12 cellular contexts compared by ENCODE assay signal in the genomic region with DNA sequence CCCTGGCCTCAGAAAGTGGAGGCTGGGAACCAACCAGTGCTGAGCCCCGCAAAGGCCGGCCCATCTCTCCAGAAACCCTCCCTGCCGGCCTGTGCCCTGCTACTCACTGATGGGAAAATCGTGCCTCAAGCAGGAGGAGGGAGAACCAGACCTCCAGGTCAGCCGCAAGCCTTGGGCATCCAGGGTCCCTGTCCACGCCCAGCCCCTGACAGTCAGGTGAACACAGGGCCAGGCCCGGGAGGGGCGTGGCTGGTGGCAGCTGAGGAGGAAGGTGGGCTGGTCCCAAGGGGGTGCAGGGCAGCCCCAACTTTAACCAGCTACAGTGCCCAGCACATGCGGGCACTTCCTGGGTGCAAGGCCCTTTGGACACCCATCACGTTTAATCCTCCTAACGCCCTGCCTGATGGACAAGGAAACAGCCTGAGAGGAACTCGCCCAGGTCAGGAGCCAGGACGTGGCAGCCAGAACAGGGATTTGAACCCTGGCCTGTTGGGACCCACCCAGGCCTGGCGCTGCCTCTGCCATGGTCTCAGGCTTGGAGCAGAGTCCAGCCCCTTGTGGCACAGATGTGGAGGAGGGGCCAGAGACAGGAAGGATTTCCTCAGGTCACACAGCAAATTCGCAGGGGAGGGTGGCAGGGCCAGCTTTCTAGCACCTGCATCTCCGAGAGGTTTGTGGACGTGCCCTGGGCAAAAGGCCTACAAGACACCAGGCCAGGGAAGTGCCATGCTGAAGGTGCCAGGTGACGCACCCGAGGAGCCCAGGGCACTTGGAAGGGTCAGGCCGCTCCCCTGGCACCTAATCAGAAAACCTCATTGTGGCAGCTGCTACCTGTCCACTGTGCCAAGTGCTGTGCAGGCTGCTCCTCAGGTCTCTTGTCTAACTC. TPM values are rescaled to one million over a fixed set of nuclear protein-coding genes. Genes with fewer than 3 reads are reported as not detected.
A peak's percentile ranks its signal among the peaks of the same experiment; 100 is the strongest.
DNase-seq lines count a peak whose midpoint lies in the region; ATAC-seq, FAIRE-seq and TF ChIP-seq lines count a peak whose summit lies in the region.
"Had no signal": no experiment of that assay in that cellular context is flagged by ENCODE, and none has a peak within 500 bp of the region (broad histone marks: within the 10 kb centered on the region; RNA-seq: fewer than 3 reads in every experiment).

No MANE protein-coding gene starts in this region.

- CTCF ChIA-PET in activated B cell treated with CpG ODN at 0.5 μM for 24 hours (lab: Charles Lee): interaction anchor here (1.2 to 22.0 kb wide), 2 partner anchors 15 to 30 kb away, joined by 5 to 369 read pairs; no protein-coding TSS in a partner anchor

- H3K36me3 Mint-ChIP-seq in activated B cell treated with CpG ODN at 0.5 μM for 24 hours (ENCODE audit: low read depth) (peaks cover 4% of the 10 kb centered on the region), GM23338 (ENCODE audit: low read depth) (no peaks in the 10 kb centered on the region)

- POLR2A ChIA-PET in activated B cell treated with CpG ODN at 0.5 μM for 24 hours (lab: Charles Lee): interaction anchor here (0.7 to 8.7 kb wide), 5 partner anchors 14 to 86 kb away, joined by 3 to 89 read pairs (median 6); a partner anchor contains a TSS

- no peaks in the 10 kb centered on the region for H3K9me2 ChIP-seq in GM23338 (ENCODE audit: insufficient read depth)

- peaks cover 13 to 23% of the 10 kb centered on the region in 2 donors for H3K4me1 ChIP-seq in small intestine (ENCODE audit: control insufficient read depth in 2 of 2, insufficient read depth in 1 of 2, low read depth in 1 of 2, low read length in 1 of 2)
- H3K4me1 ChIP-seq in GM23338 (ENCODE audit: insufficient read depth): no peaks in the 10 kb centered on the region; the same call in 1 of the 2 replicates

- no peak for DNase-seq in activated B cell treated with CpG ODN at 0.5 μM for 24 hours
- DNase-seq in left cardiac atrium: peak; percentile 23
- peak; percentile 82 for DNase-seq in small intestine
- no peak for DNase-seq in GM23338 (ENCODE audit: low spot score)
- DNase-seq in cortex of kidney (lab: John Stamatoyannopoulos, UW): no peak
- DNase-seq: DMS79, KBM-7, OCI-M1 had no signal

- H3K27ac Mint-ChIP-seq in activated B cell treated with CpG ODN at 0.5 μM for 24 hours (peak overlapping the region; percentile 46), GM23338 (no peak overlapping the region)

- H3K4me3 Mint-ChIP-seq in activated B cell treated with CpG ODN at 0.5 μM for 24 hours (peak overlapping the region; percentile 50), GM23338 (no peak overlapping the region)

- no peak for FAIRE-seq in small intestine (lab: Jason Lieb, UNC)
- FAIRE-seq: frontal cortex had no signal

- ATAC-seq in activated B cell treated with CpG ODN at 0.5 μM for 24 hours (ENCODE audit: low read depth): no peak
- ATAC-seq in left cardiac atrium: no peak
- ATAC-seq in GM23338: no peak
- no peak for ATAC-seq in HG03039 (IDR thresholded peaks at IDR 0.05; ENCODE audit: unreplicated experiment)
- no peak for ATAC-seq in HG03095 (IDR thresholded peaks at IDR 0.05; ENCODE audit: unreplicated experiment)

- WGBS in small intestine, 3 donors: 49 to 73% (median 62%) methylated on average over 20 of the region's 20 CpGs

- TF ChIP-seq CTCF in GM12875 (IDR thresholded peaks at IDR 0.05; ENCODE audit: borderline replicate concordance, insufficient read depth, low read depth, low read length): no peak
- no peak for TF ChIP-seq CTCF in activated B cell treated with CpG ODN at 0.5 μM for 24 hours (IDR thresholded peaks at IDR 0.05)
- TF ChIP-seq CTCF in GM23338 (conservative IDR thresholded peaks at IDR 0.05; ENCODE audit: low read depth in 2 of 2): no peak

- H3K4me2 ChIP-seq in GM23338: no peak overlapping the region

- peaks cover 0 to 2% of the 10 kb centered on the region in 2 donors for H3K36me3 ChIP-seq in small intestine (ENCODE audit: control insufficient read depth in 2 of 2, insufficient read depth in 2 of 2, low read length in 2 of 2)
- H3K36me3 ChIP-seq in GM23338 (ENCODE audit: insufficient read depth): no peaks in the 10 kb centered on the region

- H3F3A ChIP-seq in GM23338 (replicated peaks; ENCODE audit: low read depth): 0 out of 2 replicates have a peak, but pooled peaks cover 2% of the 10 kb centered on the region

- H2AFZ ChIP-seq in GM23338: no peak overlapping the region

- H3K4me1 Mint-ChIP-seq in activated B cell treated with CpG ODN at 0.5 μM for 24 hours (peaks cover 78% of the 10 kb centered on the region), GM23338 (peaks cover 15% of the 10 kb centered on the region)

- H3K9me3 Mint-ChIP-seq in activated B cell treated with CpG ODN at 0.5 μM for 24 hours (no peaks in the 10 kb centered on the region), GM23338 (no peaks in the 10 kb centered on the region; the same call in 2 of the 3 replicates)

- H4K20me1 ChIP-seq in GM23338 (replicated peaks; ENCODE audit: insufficient read depth): peaks cover under 1% of the 10 kb centered on the region; the same call in 1 of the 2 replicates

- H3K9me3 ChIP-seq in small intestine (ENCODE audit: control insufficient read depth, low read depth): no peaks in the 10 kb centered on the region

- intact Hi-C loops in activated B cell treated with CpG ODN at 0.5 μM for 24 hours (cut with micrococcal nuclease) (no loop called here), left cardiac atrium (cut with DNase I) (no loop called here)

- H3K27me3 ChIP-seq in small intestine (ENCODE audit: control insufficient read depth in 2 of 2, insufficient read depth in 2 of 2, low read length in 2 of 2) (no peaks in the 10 kb centered on the region), GM23338 (ENCODE audit: insufficient read depth) (peaks cover 29% of the 10 kb centered on the region; the same call in 1 of the 2 replicates)

- H3K79me2 ChIP-seq in GM23338 (replicated peaks; ENCODE audit: insufficient read depth): no peaks in the 10 kb centered on the region

- H3K27me3 Mint-ChIP-seq in activated B cell treated with CpG ODN at 0.5 μM for 24 hours (no peaks in the 10 kb centered on the region), GM23338 (ENCODE audit: insufficient read depth, low read depth, poor library complexity) (peaks cover 29% of the 10 kb centered on the region)

- H3K27ac ChIP-seq in small intestine (ENCODE audit: low read depth in 1 of 2, low read length in 1 of 2): peak overlapping the region; percentile 52 to 76
- no peak overlapping the region for H3K27ac ChIP-seq in GM23338 (ENCODE audit: low read depth)

- H3K4me3 ChIP-seq in GM12875 (ENCODE audit: low read depth, low read length) (peak overlapping the region; percentile 55), small intestine (ENCODE audit: low read depth in 1 of 2, low read length in 2 of 2) (no peak overlapping the region), GM23338 (no peak overlapping the region)

TF ChIP-seq in GM23338, 12 proteins besides CTCF, POLR2A, EP300 and RAD21 (continues in another document):
- TF ChIP-seq, protein P1, sequence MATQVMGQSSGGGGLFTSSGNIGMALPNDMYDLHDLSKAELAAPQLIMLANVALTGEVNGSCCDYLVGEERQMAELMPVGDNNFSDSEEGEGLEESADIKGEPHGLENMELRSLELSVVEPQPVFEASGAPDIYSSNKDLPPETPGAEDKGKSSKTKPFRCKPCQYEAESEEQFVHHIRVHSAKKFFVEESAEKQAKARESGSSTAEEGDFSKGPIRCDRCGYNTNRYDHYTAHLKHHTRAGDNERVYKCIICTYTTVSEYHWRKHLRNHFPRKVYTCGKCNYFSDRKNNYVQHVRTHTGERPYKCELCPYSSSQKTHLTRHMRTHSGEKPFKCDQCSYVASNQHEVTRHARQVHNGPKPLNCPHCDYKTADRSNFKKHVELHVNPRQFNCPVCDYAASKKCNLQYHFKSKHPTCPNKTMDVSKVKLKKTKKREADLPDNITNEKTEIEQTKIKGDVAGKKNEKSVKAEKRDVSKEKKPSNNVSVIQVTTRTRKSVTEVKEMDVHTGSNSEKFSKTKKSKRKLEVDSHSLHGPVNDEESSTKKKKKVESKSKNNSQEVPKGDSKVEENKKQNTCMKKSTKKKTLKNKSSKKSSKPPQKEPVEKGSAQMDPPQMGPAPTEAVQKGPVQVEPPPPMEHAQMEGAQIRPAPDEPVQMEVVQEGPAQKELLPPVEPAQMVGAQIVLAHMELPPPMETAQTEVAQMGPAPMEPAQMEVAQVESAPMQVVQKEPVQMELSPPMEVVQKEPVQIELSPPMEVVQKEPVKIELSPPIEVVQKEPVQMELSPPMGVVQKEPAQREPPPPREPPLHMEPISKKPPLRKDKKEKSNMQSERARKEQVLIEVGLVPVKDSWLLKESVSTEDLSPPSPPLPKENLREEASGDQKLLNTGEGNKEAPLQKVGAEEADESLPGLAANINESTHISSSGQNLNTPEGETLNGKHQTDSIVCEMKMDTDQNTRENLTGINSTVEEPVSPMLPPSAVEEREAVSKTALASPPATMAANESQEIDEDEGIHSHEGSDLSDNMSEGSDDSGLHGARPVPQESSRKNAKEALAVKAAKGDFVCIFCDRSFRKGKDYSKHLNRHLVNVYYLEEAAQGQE (IDR thresholded peaks at IDR 0.05; ENCODE audit: unreplicated experiment): no peak
- TF ChIP-seq ZNF114 (CRISPR knock-in tag; IDR thresholded peaks at IDR 0.05) (no peak), NANOG (IDR thresholded peaks at IDR 0.05; ENCODE audit: borderline replicate concordance) (no peak), POLR2AphosphoS5 (IDR thresholded peaks at IDR 0.05; ENCODE audit: low read depth) (no peak), EZH2phosphoT487 (IDR thresholded peaks at IDR 0.05; ENCODE audit: unreplicated experiment) (no peak), CREB1 (CRISPR knock-in tag; IDR thresholded peaks at IDR 0.05; ENCODE audit: low read depth) (no peak), STAT1 (IDR thresholded peaks at IDR 0.05; ENCODE audit: unreplicated experiment) (no peak), EZH2 (IDR thresholded peaks at IDR 0.05; ENCODE audit: low read depth, unreplicated experiment) (no peak)

RNA-seq across cellular contexts. Expression of a gene that starts 4.5 kb away (rescaled TPM):
- 21.2 and 29.2 TPM in 2 replicates for total RNA-seq in activated B cell treated with CpG ODN at 0.5 μM for 24 hours
- total RNA-seq in left cardiac atrium: 10 to 100 TPM; 27.0 to 29.3 TPM
- 10 to 100 TPM; 33.0 to 49.0 (median 36.4) TPM for polyA plus RNA-seq in small intestine
- 15.5 and 20.3 TPM in 2 replicates for total RNA-seq in GM23338 (2014; rRNA removed; shearing (Covaris generic))
- polyA plus RNA-seq in GM23338 (2016; fragmentation: Nextera tagmentation; extraction: Ambion mirVana): 6.1 and 8.6 TPM in 2 replicates

RNA-seq across cellular contexts. Expression of a gene that starts 47.1 kb away (rescaled TPM):
- total RNA-seq in activated B cell treated with CpG ODN at 0.5 μM for 24 hours (42.2 and 49.5 TPM in 2 replicates), left cardiac atrium (10 to 100 TPM; 10.8 to 12.8 TPM)
- polyA plus RNA-seq in small intestine (1 to 10 TPM in 2 of 3 donors, under 1 TPM in 1; 0.45 to 7.6 (median 6.2) TPM), GM23338 (2016; fragmentation: Nextera tagmentation; extraction: Ambion mirVana) (3.7 and 4.9 TPM in 2 replicates)
- 15.7 and 22.4 TPM in 2 replicates for total RNA-seq in GM23338 (2014; rRNA removed; shearing (Covaris generic))

RNA-seq across cellular contexts. Expression of a gene that starts 54.8 kb away (rescaled TPM):
- total RNA-seq in activated B cell treated with CpG ODN at 0.5 μM for 24 hours (0.49 and 0.64 TPM in 2 replicates), left cardiac atrium (1 to 10 TPM; 2.5 to 8.8 TPM)
- polyA plus RNA-seq in small intestine (1 to 10 TPM; 2.8 to 7.4 (median 3.2) TPM), GM23338 (2016; fragmentation: Nextera tagmentation; extraction: Ambion mirVana) (0.26 and 0.27 TPM in 2 replicates)
- 1.0 and 2.3 TPM in 2 replicates for total RNA-seq in GM23338 (2014; rRNA removed; shearing (Covaris generic))

Comparison
In these comparisons a context has a peak if more than half of its experiments do, and no peak if none do; other contexts are left out.
1. DNase-seq: peak in left cardiac atrium (single experiment) and small intestine (single experiment); none in activated B cell treated with CpG ODN at 0.5 μM for 24 hours (single experiment), GM23338 (single experiment) and cortex of kidney (single experiment).